Comparison of ENCODE assay signal across 9 cellular contexts in the genomic region with DNA sequence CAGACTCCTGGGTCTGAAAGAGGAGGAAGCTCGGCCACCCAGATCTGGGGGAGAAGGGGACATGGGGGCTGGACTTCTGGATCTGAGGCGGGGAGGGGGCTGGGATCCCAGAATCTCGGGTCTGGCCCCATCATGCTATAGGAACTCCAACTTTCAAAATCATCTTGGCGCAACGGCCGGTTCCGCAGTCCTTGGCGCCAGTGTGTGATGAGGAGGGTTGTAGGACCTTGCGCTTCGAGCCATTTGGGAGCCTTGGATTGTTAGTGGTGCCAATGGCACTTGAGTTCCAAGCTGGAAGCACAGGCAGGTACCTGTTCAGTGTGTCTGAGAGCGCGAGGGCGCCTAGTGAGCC. TPM values are rescaled to one million over a fixed set of nuclear protein-coding genes. Genes with fewer than 3 reads are reported as not detected.
DNase-seq lines count a peak whose midpoint lies in the region; ATAC-seq and TF ChIP-seq lines count a peak whose summit lies in the region.
"Had no signal": no experiment of that assay in that cellular context is flagged by ENCODE, and none has a peak within 500 bp of the region (broad histone marks: within the 10 kb centered on the region; RNA-seq: fewer than 3 reads in every experiment).

No MANE protein-coding gene starts in this region.

- H4K20me1 ChIP-seq in neural progenitor cell (ENCODE audit: low read depth): peaks cover 35% of the 10 kb centered on the region

- peak overlapping the region; percentile 85 for H3K4me3 ChIP-seq in CD4-positive, CD25-positive, alpha-beta regulatory T cell (ENCODE audit: low read depth, low read length)
- H3K4me3 ChIP-seq in neural progenitor cell: peak overlapping the region; percentile 91

- H3K27me3 Mint-ChIP-seq in CD4-positive, CD25-positive, alpha-beta regulatory T cell: no peaks in the 10 kb centered on the region
- H3K27me3 Mint-ChIP-seq in effector memory CD8-positive, alpha-beta T cell: no peaks in the 10 kb centered on the region
- peaks cover 4% of the 10 kb centered on the region for H3K27me3 Mint-ChIP-seq in neural progenitor cell (ENCODE audit: insufficient read depth, low read depth)

- peak overlapping the region; percentile 89 to 97 (median 94) for H3K4me3 Mint-ChIP-seq in CD4-positive, CD25-positive, alpha-beta regulatory T cell
- H3K4me3 Mint-ChIP-seq in effector memory CD8-positive, alpha-beta T cell: peak overlapping the region; percentile 91 to 95
- H3K4me3 Mint-ChIP-seq in neural progenitor cell: peak overlapping the region; percentile 100

- ATAC-seq in CD4-positive, CD25-positive, alpha-beta regulatory T cell (ENCODE audit: low read depth in 2 of 2): no peak
- ATAC-seq in effector memory CD8-positive, alpha-beta T cell (replicated peaks): no peak

- no peak for TF ChIP-seq CTCF in neural progenitor cell (IDR thresholded peaks at IDR 0.05)

- H3K27ac Mint-ChIP-seq in CD4-positive, CD25-positive, alpha-beta regulatory T cell: peak overlapping the region; percentile 97 to 99 (median 98)
- H3K27ac Mint-ChIP-seq in effector memory CD8-positive, alpha-beta T cell: peak overlapping the region; percentile 91 to 96
- peak overlapping the region; percentile 96 for H3K27ac Mint-ChIP-seq in neural progenitor cell

- no peak overlapping the region for H2AFZ ChIP-seq in neural progenitor cell (replicated peaks)

- no peaks in the 10 kb centered on the region for H3K27me3 ChIP-seq in CD4-positive, CD25-positive, alpha-beta regulatory T cell (ENCODE audit: control insufficient read depth, insufficient read depth, low read length)
- H3K27me3 ChIP-seq in neural progenitor cell: no peaks in the 10 kb centered on the region

- no peaks in the 10 kb centered on the region for H3K9me3 ChIP-seq in CD4-positive, CD25-positive, alpha-beta regulatory T cell (ENCODE audit: control insufficient read depth in 2 of 2, low read length in 2 of 2)
- H3K9me3 ChIP-seq in neural progenitor cell (ENCODE audit: low read depth): no peaks in the 10 kb centered on the region

- peaks cover 17% of the 10 kb centered on the region for H3F3A ChIP-seq in neural progenitor cell (ENCODE audit: low read depth)

- no peaks in the 10 kb centered on the region for H3K36me3 ChIP-seq in CD4-positive, CD25-positive, alpha-beta regulatory T cell (ENCODE audit: control insufficient read depth, insufficient read depth, low read length)
- no peaks in the 10 kb centered on the region for H3K36me3 ChIP-seq in neural progenitor cell

- no peaks in the 10 kb centered on the region for H3K9me3 Mint-ChIP-seq in CD4-positive, CD25-positive, alpha-beta regulatory T cell
- no peaks in the 10 kb centered on the region for H3K9me3 Mint-ChIP-seq in effector memory CD8-positive, alpha-beta T cell
- H3K9me3 Mint-ChIP-seq in neural progenitor cell: no peaks in the 10 kb centered on the region

- H3K9ac ChIP-seq in neural progenitor cell: peak overlapping the region; percentile 80

- H3K4me1 ChIP-seq in CD4-positive, CD25-positive, alpha-beta regulatory T cell (ENCODE audit: control insufficient read depth, insufficient read depth, low read length, poor library complexity, severe bottlenecking): peaks cover 30% of the 10 kb centered on the region
- H3K4me1 ChIP-seq in neural progenitor cell: peaks cover 16% of the 10 kb centered on the region

- peaks cover 76% of the 10 kb centered on the region for H3K79me2 ChIP-seq in neural progenitor cell (ENCODE audit: low read depth)

- DNase-seq in CD4-positive, CD25-positive, alpha-beta regulatory T cell: no peak
- peak; percentile 43 for DNase-seq in NCI-H69 (lab: John Stamatoyannopoulos, UW)
- DNase-seq in effector memory CD8-positive, alpha-beta T cell: no peak
- DNase-seq in neural progenitor cell (ENCODE audit: low spot score): no peak
- no peak for DNase-seq in MV-4-11 (lab: John Stamatoyannopoulos, UW)
- DNase-seq in NCI-H226: no peak
- DNase-seq in retina: no peak
- no peak for DNase-seq in NCI-H345 treated with DMSO at 0.1 percent for 48 hours (lab: John Stamatoyannopoulos, UW; ENCODE audit: unreplicated experiment)

- peak overlapping the region; percentile 99 for H3K4me2 ChIP-seq in neural progenitor cell

- H3K27ac ChIP-seq in CD4-positive, CD25-positive, alpha-beta regulatory T cell (ENCODE audit: insufficient read depth, low read length, poor library complexity, severe bottlenecking): peak overlapping the region; percentile 90
- no peak overlapping the region for H3K27ac ChIP-seq in neural progenitor cell

- H3K4me1 Mint-ChIP-seq in CD4-positive, CD25-positive, alpha-beta regulatory T cell: peaks cover 9 to 51% (median 34%) of the 10 kb centered on the region in 4 donors
- H3K4me1 Mint-ChIP-seq in effector memory CD8-positive, alpha-beta T cell (ENCODE audit: low read depth in 2 of 2): peaks cover 28 to 45% of the 10 kb centered on the region in 2 donors
- peaks cover 23% of the 10 kb centered on the region for H3K4me1 Mint-ChIP-seq in neural progenitor cell

- peaks cover 7% of the 10 kb centered on the region for H3K36me3 Mint-ChIP-seq in CD4-positive, CD25-positive, alpha-beta regulatory T cell
- H3K36me3 Mint-ChIP-seq in effector memory CD8-positive, alpha-beta T cell (ENCODE audit: insufficient read depth): peaks cover 18% of the 10 kb centered on the region
- H3K36me3 Mint-ChIP-seq in neural progenitor cell: peaks cover 4% of the 10 kb centered on the region

RNA-seq across cellular contexts. Expression of a gene that starts 0.3 kb away (rescaled TPM):
- 18.5 TPM for total RNA-seq in CD4-positive, CD25-positive, alpha-beta regulatory T cell
- 10 to 100 TPM; 49.1 to 60.2 (median 52.9) TPM for polyA plus RNA-seq in CD4-positive, CD25-positive, alpha-beta regulatory T cell
- 67.0 and 157 TPM in 2 replicates for total RNA-seq in neural progenitor cell (ENCODE audit: low replicate concordance)

RNA-seq across cellular contexts. Expression of a gene that starts 0.9 kb away (rescaled TPM):
- total RNA-seq in CD4-positive, CD25-positive, alpha-beta regulatory T cell: 37.1 TPM
- 10 to 100 TPM; 24.5 to 28.8 (median 26.2) TPM for polyA plus RNA-seq in CD4-positive, CD25-positive, alpha-beta regulatory T cell
- 17.7 and 38.7 TPM in 2 replicates for total RNA-seq in neural progenitor cell (ENCODE audit: low replicate concordance)

RNA-seq across cellular contexts. Expression of a gene that starts 22.9 kb away (rescaled TPM):
- total RNA-seq in CD4-positive, CD25-positive, alpha-beta regulatory T cell: not detected
- not detected for polyA plus RNA-seq in CD4-positive, CD25-positive, alpha-beta regulatory T cell
- not detected in 2 replicates for total RNA-seq in neural progenitor cell (ENCODE audit: low replicate concordance)

RNA-seq across cellular contexts. Expression of a gene that starts 28.9 kb away (rescaled TPM):
- total RNA-seq in CD4-positive, CD25-positive, alpha-beta regulatory T cell: 575 TPM
- polyA plus RNA-seq in CD4-positive, CD25-positive, alpha-beta regulatory T cell: 1,000 to 10,000 TPM; 4,061 to 5,675 (median 4,823) TPM
- 989 and 1,798 TPM in 2 replicates for total RNA-seq in neural progenitor cell (ENCODE audit: low replicate concordance)

RNA-seq across cellular contexts. Expression of a gene that starts 30.1 kb away (rescaled TPM):
- not detected for total RNA-seq in CD4-positive, CD25-positive, alpha-beta regulatory T cell
- polyA plus RNA-seq in CD4-positive, CD25-positive, alpha-beta regulatory T cell: not detected
- not detected in 2 replicates for total RNA-seq in neural progenitor cell (ENCODE audit: low replicate concordance)
- polyA plus RNA-seq: adipose tissue had no signal
